ENCODE assay signal across 18 cellular contexts in genomic region chr3:113225286-113225685, GRCh38.
"Had no signal": no experiment of that assay in that cellular context is flagged by ENCODE, and none has a peak within 500 bp of the region (broad histone marks: within the 10 kb centered on the region; RNA-seq: fewer than 3 reads in every experiment).

No MANE protein-coding gene starts in this region.

- H3K27me3 ChIP-seq: dorsolateral prefrontal cortex, gastrocnemius medialis, stomach, upper lobe of left lung, vagina had no signal

- H3K4me1 ChIP-seq: gastrocnemius medialis had no signal

- H3K36me3 Mint-ChIP-seq: immature natural killer cell, naive B cell had no signal

- H3K9me3 Mint-ChIP-seq: immature natural killer cell, naive B cell had no signal

- H3K27ac ChIP-seq: dorsolateral prefrontal cortex, gastrocnemius medialis, left ventricle myocardium inferior, lower lobe of right lung, neutrophil, upper lobe of left lung, vagina had no signal

- ATAC-seq: gastrocnemius medialis, left cardiac atrium, lower lobe of right lung had no signal

- H3K4me3 ChIP-seq: dorsolateral prefrontal cortex, gastrocnemius medialis, left ventricle myocardium inferior, lower lobe of right lung, stomach, upper lobe of left lung, vagina had no signal

- DNase-seq: cortex of kidney; dorsolateral prefrontal cortex; effector CD8-positive, alpha-beta T cell; gastrocnemius medialis; immature natural killer cell; kidney; left cardiac atrium; left ventricle myocardium inferior; lower lobe of right lung; mesendoderm; naive B cell; small intestine; stimulated activated CD4-positive, alpha-beta T cell treated with anti-CD3 and anti-CD28 coated beads, Interleukin-12 subunit alpha, Interleukin-12 subunit beta, amount 100 ng/mL, for 4 hours; stimulated activated naive CD4-positive, alpha-beta T cell; stomach; upper lobe of left lung had no signal

- H3K4me3 Mint-ChIP-seq: naive B cell had no signal

- H3K9me3 ChIP-seq: gastrocnemius medialis, left ventricle myocardium inferior, lower lobe of right lung, neutrophil, stomach, upper lobe of left lung, vagina had no signal

- H3K36me3 ChIP-seq: gastrocnemius medialis, left ventricle myocardium inferior, lower lobe of right lung, neutrophil, upper lobe of left lung had no signal

- H3K27ac Mint-ChIP-seq: immature natural killer cell, naive B cell had no signal
